Comparison of ENCODE assay signal across 8 cellular contexts in genomic region chr16:2980227-2981176, GRCh38. TPM values are rescaled to one million over a fixed set of nuclear protein-coding genes. Genes with fewer than 3 reads are reported as not detected.
A peak's percentile ranks its signal among the peaks of the same experiment; 100 is the strongest.
DNase-seq lines count a peak whose midpoint lies in the region; ATAC-seq and TF ChIP-seq lines count a peak whose summit lies in the region.

TSS of gene PKMYT1 (minus strand) at chr16:2980446. CDS start at chr16:2979657, 789 bp downstream.

- H3K9ac ChIP-seq in Karpas-422 (ENCODE audit: low read length), result peak within 1 kb of the TSS; percentile 81

- H3K27ac Mint-ChIP-seq in natural killer cell treated with Interleukin-12 subunit alpha and Interleukin-12 subunit beta and Interleukin-15 and Interleukin-18, amount 100 ng/mL, for 72 hours, result peak within 1 kb of the TSS; percentile 77 to 80

- peaks cover 10 to 19% of the 10 kb centered on the region in 2 donors for H3K4me1 Mint-ChIP-seq in natural killer cell treated with Interleukin-12 subunit alpha and Interleukin-12 subunit beta and Interleukin-15 and Interleukin-18, amount 100 ng/mL, for 72 hours (ENCODE audit: low read depth in 2 of 2)

- H3K4me1 ChIP-seq in DOHH2 (ENCODE audit: control insufficient read depth, low read length) (peaks cover 50% of the 10 kb centered on the region), Karpas-422 (ENCODE audit: low read length) (peaks cover 57% of the 10 kb centered on the region), RWPE2 (ENCODE audit: insufficient read depth, poor library complexity, severe bottlenecking) (peaks cover 11% of the 10 kb centered on the region)

- H3K9me3 ChIP-seq in DOHH2 (ENCODE audit: control insufficient read depth, insufficient read depth, low read length) (no peaks in the 10 kb centered on the region), Karpas-422 (ENCODE audit: low read length) (no peaks in the 10 kb centered on the region), RWPE2 (ENCODE audit: severe bottlenecking) (no peaks in the 10 kb centered on the region)

- no peaks in the 10 kb centered on the region for H3K27me3 Mint-ChIP-seq in natural killer cell treated with Interleukin-12 subunit alpha and Interleukin-12 subunit beta and Interleukin-15 and Interleukin-18, amount 100 ng/mL, for 72 hours

- no peaks in the 10 kb centered on the region for H3K36me3 Mint-ChIP-seq in natural killer cell treated with Interleukin-12 subunit alpha and Interleukin-12 subunit beta and Interleukin-15 and Interleukin-18, amount 100 ng/mL, for 72 hours

- H3F3A ChIP-seq in DOHH2 (ENCODE audit: control insufficient read depth, insufficient read depth), result peaks cover 6% of the 10 kb centered on the region

- H3K27ac ChIP-seq in DOHH2 (ENCODE audit: low read depth, low read length) (peak within 1 kb of the TSS; percentile 74), Karpas-422 (ENCODE audit: low read length) (peak within 1 kb of the TSS; percentile 62; the same call in 1 of the 2 replicates), RWPE2 (ENCODE audit: poor library complexity, severe bottlenecking) (peak within 1 kb of the TSS; percentile 71)

- no peaks in the 10 kb centered on the region for H3K9me3 Mint-ChIP-seq in natural killer cell treated with Interleukin-12 subunit alpha and Interleukin-12 subunit beta and Interleukin-15 and Interleukin-18, amount 100 ng/mL, for 72 hours

- DNase-seq in Karpas-422 (peak; percentile 97), RWPE2 (ENCODE audit: low spot score) (peak; percentile 88), fibroblast of pulmonary artery (ENCODE audit: low read depth) (peak; percentile 83)
- DNase-seq in activated T-helper 9 cell treated with anti-CD3 and anti-CD28 coated beads, Interleukin-2, amount 50 U/mL, for 16 hours (ENCODE audit: low read depth), result peak; percentile 91
- DNase-seq in natural killer cell treated with Interleukin-12 subunit alpha and Interleukin-12 subunit beta and Interleukin-15 and Interleukin-18, amount 100 ng/mL, for 72 hours (ENCODE audit: low spot score), result peak; percentile 95
- peak; percentile 91 for DNase-seq in stimulated activated naive CD4-positive, alpha-beta T cell treated with Interleukin-2 at 50 U/mL for 16 hours (lab: John Stamatoyannopoulos, UW)

- H4K20me1 ChIP-seq in DOHH2 (ENCODE audit: control insufficient read depth, insufficient read depth, low read depth, low read length) (peaks cover 6% of the 10 kb centered on the region; the same call in 1 of the 2 replicates), Karpas-422 (ENCODE audit: insufficient read depth, low read depth, low read length) (no peaks in the 10 kb centered on the region)

- TF ChIP-seq CTCF in DOHH2 (IDR thresholded peaks at IDR 0.05; ENCODE audit: low read depth, low read length, poor library complexity, severe bottlenecking), result no peak
- no peak for TF ChIP-seq CTCF in RWPE2 (IDR thresholded peaks at IDR 0.05; ENCODE audit: poor library complexity, severe bottlenecking)
- no peak for TF ChIP-seq CTCF in fibroblast of pulmonary artery (IDR thresholded peaks at IDR 0.05; ENCODE audit: low read length, missing control alignments)

- H3K9me2 ChIP-seq in DOHH2 (replicated peaks; ENCODE audit: control insufficient read depth, low read length) (no peaks in the 10 kb centered on the region), Karpas-422 (replicated peaks; ENCODE audit: insufficient read depth, low read length) (no peaks in the 10 kb centered on the region)

- H3K79me2 ChIP-seq in DOHH2 (ENCODE audit: control insufficient read depth, low read length) (peaks cover 56% of the 10 kb centered on the region), Karpas-422 (ENCODE audit: low read length) (peaks cover 29% of the 10 kb centered on the region)

- peak; percentile 70 for ATAC-seq in GM21825 (IDR thresholded peaks at IDR 0.05; ENCODE audit: unreplicated experiment)
- peak; percentile 72 for ATAC-seq in RWPE2 (ENCODE audit: low read depth)
- ATAC-seq in natural killer cell treated with Interleukin-12 subunit alpha and Interleukin-12 subunit beta and Interleukin-15 and Interleukin-18, amount 100 ng/mL, for 72 hours, result peak; percentile 93 to 95

- peaks cover 44% of the 10 kb centered on the region for H3K36me3 ChIP-seq in DOHH2 (ENCODE audit: control insufficient read depth, low read length)
- H3K36me3 ChIP-seq in Karpas-422 (ENCODE audit: insufficient read depth, low read length), result no peaks in the 10 kb centered on the region
- H3K36me3 ChIP-seq in RWPE2 (ENCODE audit: low read depth), result peaks cover 34% of the 10 kb centered on the region

- H3K4me3 Mint-ChIP-seq in natural killer cell treated with Interleukin-12 subunit alpha and Interleukin-12 subunit beta and Interleukin-15 and Interleukin-18, amount 100 ng/mL, for 72 hours, result peak within 1 kb of the TSS; percentile 69

- H3K4me2 ChIP-seq in DOHH2 (ENCODE audit: low read length) (peak within 1 kb of the TSS; percentile 97), Karpas-422 (ENCODE audit: low read depth, low read length, poor library complexity, severe bottlenecking) (peak within 1 kb of the TSS; percentile 99)

- H3K27me3 ChIP-seq in DOHH2 (ENCODE audit: control insufficient read depth, low read length), result peaks cover under 1% of the 10 kb centered on the region; the same call in 1 of the 2 replicates
- H3K27me3 ChIP-seq in Karpas-422 (ENCODE audit: low read length), result no peaks in the 10 kb centered on the region
- no peaks in the 10 kb centered on the region for H3K27me3 ChIP-seq in RWPE2 (ENCODE audit: insufficient read depth, poor library complexity, severe bottlenecking)

- peak within 1 kb of the TSS; percentile 71; the same call in 1 of the 2 replicates for H2AFZ ChIP-seq in Karpas-422 (ENCODE audit: low read length)

- H3K4me3 ChIP-seq in DOHH2 (ENCODE audit: low read length) (peak within 1 kb of the TSS; percentile 99), Karpas-422 (ENCODE audit: low read length) (peak within 1 kb of the TSS; percentile 99), RWPE2 (ENCODE audit: severe bottlenecking) (peak within 1 kb of the TSS; percentile 74), fibroblast of pulmonary artery (replicated peaks; ENCODE audit: low read depth, low read length) (peak within 1 kb of the TSS; percentile 69)

RNA-seq across cellular contexts. Expression of gene PKMYT1, which starts in this region (rescaled TPM):
- total RNA-seq in Karpas-422 (2014; rRNA removed; shearing (Covaris generic); ENCODE audit: low replicate concordance), result 17.6 and 30.3 TPM in 2 replicates
- total RNA-seq in natural killer cell treated with Interleukin-12 subunit alpha and Interleukin-12 subunit beta and Interleukin-15 and Interleukin-18, amount 100 ng/mL, for 72 hours, result 100 to 1,000 TPM in 1 of 2 donors, 10 to 100 TPM in 1; 76.4 to 251 TPM

Comparison
In these comparisons a context has a peak if more than half of its experiments do, and no peak if none do; other contexts are left out.
1. Peak in every context shown above with its lines: DNase-seq, ATAC-seq, H3K4me3 ChIP-seq and H3K27ac ChIP-seq.